19 cellular contexts compared by ENCODE assay signal in the genomic region with DNA sequence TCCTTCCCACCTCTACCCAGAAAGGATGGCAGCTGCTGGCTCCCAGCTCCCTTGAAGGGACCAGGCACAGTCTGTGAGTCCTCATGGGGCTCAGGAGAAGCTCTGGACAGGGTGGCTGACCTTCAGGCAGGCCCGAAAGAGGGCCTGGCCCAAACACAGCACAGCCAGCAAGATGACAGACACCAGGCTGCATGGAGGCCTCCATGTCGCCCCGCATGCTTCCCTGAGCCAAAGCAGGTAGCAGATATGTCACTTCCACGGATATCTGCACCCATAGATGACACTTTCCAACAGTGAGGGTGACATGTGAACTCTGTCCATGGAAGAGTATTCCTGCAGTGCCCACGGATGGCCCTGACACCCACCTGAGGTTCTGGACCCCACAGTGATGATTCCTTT. TPM values are rescaled to one million over a fixed set of nuclear protein-coding genes. Genes with fewer than 3 reads are reported as not detected.
DNase-seq lines count a peak whose midpoint lies in the region; ATAC-seq, FAIRE-seq and TF ChIP-seq lines count a peak whose summit lies in the region.
"Had no signal": no experiment of that assay in that cellular context is flagged by ENCODE, and none has a peak within 500 bp of the region (broad histone marks: within the 10 kb centered on the region; RNA-seq: fewer than 3 reads in every experiment).

No MANE protein-coding gene starts in this region.

- TF ChIP-seq POLR2A in HepG2 (IDR thresholded peaks at IDR 0.05; ENCODE audit: insufficient read depth in 1 of 2, low read depth in 2 of 2, low read length in 2 of 2), result no peak
- no peak for TF ChIP-seq POLR2A in right lobe of liver (IDR thresholded peaks at IDR 0.05)
- TF ChIP-seq POLR2A in spleen (IDR thresholded peaks at IDR 0.05), result no peak

- TF ChIP-seq EP300 in HepG2 (IDR thresholded peaks at IDR 0.05; ENCODE audit: low read depth in 2 of 2, low read length in 2 of 2), result no peak
- no peak for TF ChIP-seq EP300 in HepG2 (CRISPR knock-in tag; IDR thresholded peaks at IDR 0.05; ENCODE audit: borderline replicate concordance)

- ATAC-seq in HepG2, result no peak; the same call in none of the 3 replicates
- no peak for ATAC-seq in right lobe of liver
- ATAC-seq in stimulated activated naive CD8-positive, alpha-beta T cell treated with anti-CD3 and anti-CD28 coated beads, Interleukin-15, Interleukin-2, amounts not matched to agents 100 U/mL and 50 U/mL, for 24 hours, result no peak
- ATAC-seq in HG03097 (IDR thresholded peaks at IDR 0.05; ENCODE audit: low FRiP score, unreplicated experiment), result no peak
- ATAC-seq: GM12878, GM23338, K562 had no signal

- TF ChIP-seq RAD21 in HepG2 (CRISPR knock-in tag; IDR thresholded peaks at IDR 0.05), result no peak

- intact Hi-C loops in HepG2 (cut with micrococcal nuclease; ENCODE audit: unreplicated experiment) (no loop called here), right lobe of liver (cut with DNase I) (loop anchor here (10.0 kb wide), 1 partner anchor 99 kb away; the partner anchor contains the start of gene FIBP (in 2 of the 2)), spleen (cut with DNase I; ENCODE audit: low total_unique reads) (no loop called here)

- H3K4me2 ChIP-seq in HepG2 (ENCODE audit: low read depth, low read length), result peak overlapping the region; percentile 20
- H3K4me2 ChIP-seq: BLaER1, GM23338 had no signal

- BruUV-seq in HepG2 (replicated peaks; lab: Mats Ljungman, UMichigan), result no TSS peak

- H3K36me3 ChIP-seq in HepG2 (replicated peaks in 1 of 2; ENCODE audit: control insufficient read depth in 1 of 2, insufficient read depth in 2 of 2, low read length in 2 of 2), result 0 out of 5 replicates have a peak, but pooled peaks cover 2 to 6% of the 10 kb centered on the region in 2 experiments
- peaks cover 0 to 12% (median 4%) of the 10 kb centered on the region in 4 donors for H3K36me3 ChIP-seq in right lobe of liver
- peaks cover 0 to 19% (median 13%) of the 10 kb centered on the region in 6 donors for H3K36me3 ChIP-seq in spleen

- 62% methylated on average over 3 of the region's 5 CpGs for WGBS in HepG2 (ENCODE audit: low lambda C conversion rate)
- WGBS in right lobe of liver (ENCODE audit: insufficient coverage, low coverage, low lambda C conversion rate, missing lambda C conversion rate), result no CpG with 5 or more reads among the region's 5 CpGs
- WGBS in spleen, 5 donors, result 85 to 95% (median 91%) methylated on average over 4 to 5 of the region's 5 CpGs

- H4K20me1 ChIP-seq in HepG2 (ENCODE audit: insufficient read depth, low read length), result no peaks in the 10 kb centered on the region
- H4K20me1 ChIP-seq: BLaER1 had no signal

- peaks cover 15% of the 10 kb centered on the region for H3K4me1 ChIP-seq in HepG2 (ENCODE audit: insufficient read depth, low read length)
- H3K4me1 ChIP-seq in right lobe of liver, result no peaks in the 10 kb centered on the region
- peaks cover 0 to 45% (median 13%) of the 10 kb centered on the region in 6 donors for H3K4me1 ChIP-seq in spleen

- H3K9me3 ChIP-seq in HepG2 (ENCODE audit: low read length), result no peaks in the 10 kb centered on the region
- H3K9me3 ChIP-seq in right lobe of liver, result no peaks in the 10 kb centered on the region
- H3K9me3 ChIP-seq in spleen, result no peaks in the 10 kb centered on the region
- H3K9me3 ChIP-seq: BLaER1 had no signal

- H3K79me2 ChIP-seq in HepG2 (ENCODE audit: insufficient read depth, low read length), result no peaks in the 10 kb centered on the region

- POLR2A ChIA-PET in HepG2 (lab: Yijun Ruan, JAX), result no interaction called here

- no peak overlapping the region for H3K9ac ChIP-seq in HepG2 (ENCODE audit: insufficient read depth, low read depth, low read length)

- no peaks in the 10 kb centered on the region; a peak in 1 of 5 replicates for H3K27me3 ChIP-seq in HepG2 (ENCODE audit: control insufficient read depth in 1 of 2, insufficient read depth in 2 of 2, low read length in 2 of 2)
- H3K27me3 ChIP-seq in right lobe of liver, result no peaks in the 10 kb centered on the region
- no peaks in the 10 kb centered on the region for H3K27me3 ChIP-seq in spleen (replicated peaks in 1 of 7)
- H3K27me3 ChIP-seq: BLaER1 had no signal

- H3K27ac ChIP-seq in HepG2 (ENCODE audit: extremely low read length, insufficient read depth, low read length), result no peak overlapping the region
- H3K27ac ChIP-seq in right lobe of liver, result no peak overlapping the region
- peak overlapping the region; percentile 54 for H3K27ac ChIP-seq in cingulate gyrus (ENCODE audit: low read depth, low read length)
- H3K27ac ChIP-seq in spleen, result peak overlapping the region; percentile 46 to 86 (median 78)
- H3K27ac ChIP-seq: 22Rv1, BLaER1 had no signal

- no peak overlapping the region for H2AFZ ChIP-seq in HepG2 (ENCODE audit: low read length)
- H2AFZ ChIP-seq: GM23338 had no signal

- no peak for TF ChIP-seq CTCF in HepG2 (CRISPR knock-in tag; IDR thresholded peaks at IDR 0.05)
- no peak for TF ChIP-seq CTCF in right lobe of liver (IDR thresholded peaks at IDR 0.05)
- TF ChIP-seq CTCF in spleen (IDR thresholded peaks at IDR 0.05 in 8 of 11, conservative IDR thresholded peaks at IDR 0.05 in 3 of 11), result no peak

- in situ Hi-C loops in HepG2 (cut with HindIII; ENCODE audit: extremely low pct_ligation_motif_present, low pct_unique_long_range_greater_than_20kb), result loop anchor here (10.0 kb wide), 1 partner anchor 269 kb away; the partner anchor contains the start of gene KAT5

- DNase-seq in HepG2 (ENCODE audit: low spot score) (no peak), right lobe of liver (no peak), spleen (no peak), activated gamma-delta T cell (lab: John Stamatoyannopoulos, UW) (no peak)
- no peak for DNase-seq in stimulated activated naive CD8-positive, alpha-beta T cell treated with anti-CD3 and anti-CD28 coated beads, Interleukin-15, Interleukin-2, amounts not matched to agents 100 U/mL and 50 U/mL, for 24 hours
- DNase-seq: AML-193; Calu3; CD4-positive, CD25-positive, alpha-beta regulatory T cell; DMS 273 treated with DMSO at 0.1 percent for 48 hours had no signal

- FAIRE-seq in HepG2 (lab: Jason Lieb, UNC), result no peak
- FAIRE-seq: GM12878, K562 had no signal

- CTCF ChIA-PET in HepG2 (lab: Yijun Ruan, JAX; ENCODE audit: low intra/inter-chr PET ratio, low total read pairs), result no interaction called here

- H3K4me3 ChIP-seq in HepG2 (replicated peaks in 1 of 3; ENCODE audit: insufficient read depth in 1 of 3, low read depth in 2 of 3, low read length in 3 of 3) (peak overlapping the region in 1 of 3 experiments; percentile 23; a peak in 1 of 6 replicates), right lobe of liver (no peak overlapping the region), spleen (peak overlapping the region in 1 of 8 donors; percentile 5)
- H3K4me3 ChIP-seq: BLaER1, GM12878, GM23338, K562 had no signal

RNA-seq across cellular contexts. Expression of gene EIF1AD, which starts 18.4 kb away (rescaled TPM):
- total RNA-seq in HepG2 (2016; rRNA removed; fragmentation: Illumina TruSeq; extraction: Trizol), result 30.8 and 45.9 TPM in 2 replicates
- 6.9 and 8.1 TPM in 2 replicates for total RNA-seq in HepG2 (2016; cell fraction: cytosol; rRNA removed; fragmentation: Illumina TruSeq; extraction: Trizol; ENCODE audit: low read depth)
- 31.8 and 45.0 TPM in 2 replicates for total RNA-seq in HepG2 (2016; cell fraction: insoluble cytoplasmic fraction; rRNA removed; fragmentation: Illumina TruSeq; extraction: Trizol)
- 15.6 and 16.4 TPM in 2 replicates for total RNA-seq in HepG2 (2016; cell fraction: membrane; rRNA removed; fragmentation: Illumina TruSeq; extraction: Trizol)
- 25.8 TPM in 2 replicates for total RNA-seq in HepG2 (2016; cell fraction: nucleus; rRNA removed; fragmentation: Illumina TruSeq; extraction: Trizol)
- 18.2 and 24.0 TPM in 2 replicates for polyA plus RNA-seq in HepG2 (2011; rRNA removed)
- polyA plus RNA-seq in HepG2 (2011; cell fraction: cytosol; rRNA removed), result 22.4 and 22.6 TPM in 2 replicates
- 15.8 and 23.5 TPM in 2 replicates for polyA plus RNA-seq in HepG2 (2011; cell fraction: nucleus; rRNA removed)
- 15.2 and 20.1 TPM in 2 replicates for polyA plus RNA-seq in HepG2 (2012)
- 2.1 and 2.9 TPM in 2 replicates for polyA plus RNA-seq in HepG2 (2016; cell fraction: cytosol; fragmentation: Illumina TruSeq; extraction: Trizol; ENCODE audit: low read depth)
- polyA plus RNA-seq in HepG2 (2016; cell fraction: insoluble cytoplasmic fraction; fragmentation: Illumina TruSeq; extraction: Trizol; ENCODE audit: low read depth), result 33.3 and 34.6 TPM in 2 replicates
- polyA plus RNA-seq in HepG2 (2016; cell fraction: membrane; fragmentation: Illumina TruSeq; extraction: Trizol; ENCODE audit: low read depth), result 7.7 and 8.3 TPM in 2 replicates
- 31.4 and 35.8 TPM in 2 replicates for polyA plus RNA-seq in HepG2 (2016; cell fraction: nucleus; fragmentation: Illumina TruSeq; extraction: Trizol; ENCODE audit: insufficient read depth, low read depth)
- 41.6 and 67.3 TPM in 2 replicates for polyA minus RNA-seq in HepG2 (2011; rRNA and poly(A)+ RNA removed; ENCODE audit: low replicate concordance)
- polyA minus RNA-seq in HepG2 (2011; cell fraction: cytosol; rRNA and poly(A)+ RNA removed), result 10.7 and 14.6 TPM in 2 replicates
- 14.3 and 20.4 TPM in 2 replicates for polyA minus RNA-seq in HepG2 (2011; cell fraction: nucleus; rRNA and poly(A)+ RNA removed)
- total RNA-seq in right lobe of liver, result 10 to 100 TPM; 11.5 to 22.1 (median 13.1) TPM
- 10 to 100 TPM; 24.5 to 39.2 (median 35.5) TPM for total RNA-seq in spleen
- polyA plus RNA-seq in spleen, result 10 to 100 TPM; 14.3 to 22.0 (median 15.4) TPM

RNA-seq across cellular contexts. Expression of gene BANF1, which starts 18.7 kb away (rescaled TPM):
- 40.5 and 45.9 TPM in 2 replicates for total RNA-seq in HepG2 (2016; rRNA removed; fragmentation: Illumina TruSeq; extraction: Trizol)
- total RNA-seq in HepG2 (2016; cell fraction: cytosol; rRNA removed; fragmentation: Illumina TruSeq; extraction: Trizol; ENCODE audit: low read depth), result 24.1 and 29.2 TPM in 2 replicates
- total RNA-seq in HepG2 (2016; cell fraction: insoluble cytoplasmic fraction; rRNA removed; fragmentation: Illumina TruSeq; extraction: Trizol), result 42.5 and 45.7 TPM in 2 replicates
- 21.9 and 24.3 TPM in 2 replicates for total RNA-seq in HepG2 (2016; cell fraction: membrane; rRNA removed; fragmentation: Illumina TruSeq; extraction: Trizol)
- total RNA-seq in HepG2 (2016; cell fraction: nucleus; rRNA removed; fragmentation: Illumina TruSeq; extraction: Trizol), result 17.5 and 24.3 TPM in 2 replicates
- polyA plus RNA-seq in HepG2 (2011; rRNA removed), result 75.9 and 86.5 TPM in 2 replicates
- polyA plus RNA-seq in HepG2 (2011; cell fraction: cytosol; rRNA removed), result 96.6 and 104 TPM in 2 replicates
- 34.4 and 41.3 TPM in 2 replicates for polyA plus RNA-seq in HepG2 (2011; cell fraction: nucleus; rRNA removed)
- polyA plus RNA-seq in HepG2 (2012), result 102 and 132 TPM in 2 replicates
- polyA plus RNA-seq in HepG2 (2016; cell fraction: cytosol; fragmentation: Illumina TruSeq; extraction: Trizol; ENCODE audit: low read depth), result 115 and 123 TPM in 2 replicates
- 264 and 272 TPM in 2 replicates for polyA plus RNA-seq in HepG2 (2016; cell fraction: insoluble cytoplasmic fraction; fragmentation: Illumina TruSeq; extraction: Trizol; ENCODE audit: low read depth)
- 102 and 111 TPM in 2 replicates for polyA plus RNA-seq in HepG2 (2016; cell fraction: membrane; fragmentation: Illumina TruSeq; extraction: Trizol; ENCODE audit: low read depth)
- 126 and 133 TPM in 2 replicates for polyA plus RNA-seq in HepG2 (2016; cell fraction: nucleus; fragmentation: Illumina TruSeq; extraction: Trizol; ENCODE audit: insufficient read depth, low read depth)
- 57.6 and 195 TPM in 2 replicates for polyA minus RNA-seq in HepG2 (2011; rRNA and poly(A)+ RNA removed; ENCODE audit: low replicate concordance)
- polyA minus RNA-seq in HepG2 (2011; cell fraction: cytosol; rRNA and poly(A)+ RNA removed), result 20.0 and 34.2 TPM in 2 replicates
- polyA minus RNA-seq in HepG2 (2011; cell fraction: nucleus; rRNA and poly(A)+ RNA removed), result 23.4 and 30.2 TPM in 2 replicates
- total RNA-seq in right lobe of liver, result 10 to 100 TPM; 30.2 to 96.9 (median 72.0) TPM
- 100 to 1,000 TPM in 3 of 7 donors, 10 to 100 TPM in 4; 50.5 to 139 (median 92.9) TPM for total RNA-seq in spleen
- 100 to 1,000 TPM; 151 to 219 (median 196) TPM for polyA plus RNA-seq in spleen

RNA-seq across cellular contexts. Expression of gene SART1, which starts 22.1 kb away (rescaled TPM):
- total RNA-seq in HepG2 (2016; rRNA removed; fragmentation: Illumina TruSeq; extraction: Trizol) (18.1 and 22.5 TPM in 2 replicates), right lobe of liver (10 to 100 TPM; 14.3 to 34.1 (median 20.6) TPM), spleen (10 to 100 TPM; 26.6 to 64.7 (median 54.9) TPM)
- total RNA-seq in HepG2 (2016; cell fraction: cytosol; rRNA removed; fragmentation: Illumina TruSeq; extraction: Trizol; ENCODE audit: low read depth), result 9.9 and 12.6 TPM in 2 replicates
- total RNA-seq in HepG2 (2016; cell fraction: insoluble cytoplasmic fraction; rRNA removed; fragmentation: Illumina TruSeq; extraction: Trizol), result 12.3 and 22.5 TPM in 2 replicates
- total RNA-seq in HepG2 (2016; cell fraction: membrane; rRNA removed; fragmentation: Illumina TruSeq; extraction: Trizol), result 9.7 and 12.2 TPM in 2 replicates
- 15.9 and 17.5 TPM in 2 replicates for total RNA-seq in HepG2 (2016; cell fraction: nucleus; rRNA removed; fragmentation: Illumina TruSeq; extraction: Trizol)
- polyA plus RNA-seq in HepG2 (2011; rRNA removed) (11.3 and 13.1 TPM in 2 replicates), spleen (100 to 1,000 TPM in 2 of 3 donors, 10 to 100 TPM in 1; 80.3 to 117 (median 109) TPM)
- 7.2 and 7.5 TPM in 2 replicates for polyA plus RNA-seq in HepG2 (2011; cell fraction: cytosol; rRNA removed)
- 32.9 and 42.8 TPM in 2 replicates for polyA plus RNA-seq in HepG2 (2011; cell fraction: nucleus; rRNA removed)
- 17.3 and 24.6 TPM in 2 replicates for polyA plus RNA-seq in HepG2 (2012)
- polyA plus RNA-seq in HepG2 (2016; cell fraction: cytosol; fragmentation: Illumina TruSeq; extraction: Trizol; ENCODE audit: low read depth), result 8.9 and 10.6 TPM in 2 replicates
- 26.7 and 35.4 TPM in 2 replicates for polyA plus RNA-seq in HepG2 (2016; cell fraction: insoluble cytoplasmic fraction; fragmentation: Illumina TruSeq; extraction: Trizol; ENCODE audit: low read depth)
- polyA plus RNA-seq in HepG2 (2016; cell fraction: membrane; fragmentation: Illumina TruSeq; extraction: Trizol; ENCODE audit: low read depth), result 9.0 and 11.4 TPM in 2 replicates
- 48.2 and 61.5 TPM in 2 replicates for polyA plus RNA-seq in HepG2 (2016; cell fraction: nucleus; fragmentation: Illumina TruSeq; extraction: Trizol; ENCODE audit: insufficient read depth, low read depth)
- polyA minus RNA-seq in HepG2 (2011; rRNA and poly(A)+ RNA removed; ENCODE audit: low replicate concordance), result 11.0 and 12.8 TPM in 2 replicates
- 8.1 and 11.4 TPM in 2 replicates for polyA minus RNA-seq in HepG2 (2011; cell fraction: cytosol; rRNA and poly(A)+ RNA removed)
- polyA minus RNA-seq in HepG2 (2011; cell fraction: nucleus; rRNA and poly(A)+ RNA removed), result 9.7 and 11.7 TPM in 2 replicates

RNA-seq across cellular contexts. Expression of gene CST6, which starts 28.2 kb away (rescaled TPM):
- total RNA-seq in HepG2 (2016; rRNA removed; fragmentation: Illumina TruSeq; extraction: Trizol) (not detected in 2 replicates), right lobe of liver (not detected), spleen (not detected)
- total RNA-seq in HepG2 (2016; cell fraction: cytosol; rRNA removed; fragmentation: Illumina TruSeq; extraction: Trizol; ENCODE audit: low read depth), result not detected in 2 replicates
- not detected in 2 replicates for total RNA-seq in HepG2 (2016; cell fraction: insoluble cytoplasmic fraction; rRNA removed; fragmentation: Illumina TruSeq; extraction: Trizol)
- not detected in 2 replicates for total RNA-seq in HepG2 (2016; cell fraction: membrane; rRNA removed; fragmentation: Illumina TruSeq; extraction: Trizol)
- not detected in 2 replicates for total RNA-seq in HepG2 (2016; cell fraction: nucleus; rRNA removed; fragmentation: Illumina TruSeq; extraction: Trizol)
- polyA plus RNA-seq in HepG2 (2011; rRNA removed) (not detected in 2 replicates), spleen (1 to 10 TPM in 1 of 3 donors, under 1 TPM in 2; 0.76 to 1.4 (median 0.93) TPM)
- not detected in 2 replicates for polyA plus RNA-seq in HepG2 (2011; cell fraction: cytosol; rRNA removed)
- not detected in 2 replicates for polyA plus RNA-seq in HepG2 (2011; cell fraction: nucleus; rRNA removed)
- not detected in 2 replicates for polyA plus RNA-seq in HepG2 (2012)
- not detected in 2 replicates for polyA plus RNA-seq in HepG2 (2016; cell fraction: cytosol; fragmentation: Illumina TruSeq; extraction: Trizol; ENCODE audit: low read depth)
- polyA plus RNA-seq in HepG2 (2016; cell fraction: insoluble cytoplasmic fraction; fragmentation: Illumina TruSeq; extraction: Trizol; ENCODE audit: low read depth), result not detected in 2 replicates
- not detected in 2 replicates for polyA plus RNA-seq in HepG2 (2016; cell fraction: membrane; fragmentation: Illumina TruSeq; extraction: Trizol; ENCODE audit: low read depth)
- polyA plus RNA-seq in HepG2 (2016; cell fraction: nucleus; fragmentation: Illumina TruSeq; extraction: Trizol; ENCODE audit: insufficient read depth, low read depth), result not detected in 2 replicates
- not detected in 2 replicates for polyA minus RNA-seq in HepG2 (2011; rRNA and poly(A)+ RNA removed; ENCODE audit: low replicate concordance)
- not detected in 2 replicates for polyA minus RNA-seq in HepG2 (2011; cell fraction: cytosol; rRNA and poly(A)+ RNA removed)
- not detected in 2 replicates for polyA minus RNA-seq in HepG2 (2011; cell fraction: nucleus; rRNA and poly(A)+ RNA removed)
- total RNA-seq: CD4-positive, CD25-positive, alpha-beta regulatory T cell; G401; GM12878; H7; HT1080; K562 had no signal
- polyA plus RNA-seq: CD4-positive, CD25-positive, alpha-beta regulatory T cell; GM12878; K562 had no signal

RNA-seq across cellular contexts. Expression of gene TSGA10IP, which starts 38.3 kb away (rescaled TPM):
- not detected in 2 replicates for total RNA-seq in HepG2 (2016; rRNA removed; fragmentation: Illumina TruSeq; extraction: Trizol)
- total RNA-seq in HepG2 (2016; cell fraction: cytosol; rRNA removed; fragmentation: Illumina TruSeq; extraction: Trizol; ENCODE audit: low read depth), result not detected in 2 replicates
- total RNA-seq in HepG2 (2016; cell fraction: insoluble cytoplasmic fraction; rRNA removed; fragmentation: Illumina TruSeq; extraction: Trizol), result 0.12 TPM in 1 of 2 replicates, not detected in the other
- total RNA-seq in HepG2 (2016; cell fraction: membrane; rRNA removed; fragmentation: Illumina TruSeq; extraction: Trizol), result not detected in 2 replicates
- total RNA-seq in HepG2 (2016; cell fraction: nucleus; rRNA removed; fragmentation: Illumina TruSeq; extraction: Trizol), result not detected in 2 replicates
- 0.07 TPM in 1 of 2 replicates, not detected in the other for polyA plus RNA-seq in HepG2 (2011; rRNA removed)
- polyA plus RNA-seq in HepG2 (2011; cell fraction: cytosol; rRNA removed), result 0.05 and 0.12 TPM in 2 replicates
- polyA plus RNA-seq in HepG2 (2011; cell fraction: nucleus; rRNA removed), result 0.21 and 0.23 TPM in 2 replicates
- 0.07 and 0.12 TPM in 2 replicates for polyA plus RNA-seq in HepG2 (2012)
- 0.24 TPM in 1 of 2 replicates, not detected in the other for polyA plus RNA-seq in HepG2 (2016; cell fraction: cytosol; fragmentation: Illumina TruSeq; extraction: Trizol; ENCODE audit: low read depth)
- not detected in 2 replicates for polyA plus RNA-seq in HepG2 (2016; cell fraction: insoluble cytoplasmic fraction; fragmentation: Illumina TruSeq; extraction: Trizol; ENCODE audit: low read depth)
- not detected in 2 replicates for polyA plus RNA-seq in HepG2 (2016; cell fraction: membrane; fragmentation: Illumina TruSeq; extraction: Trizol; ENCODE audit: low read depth)
- not detected in 2 replicates for polyA plus RNA-seq in HepG2 (2016; cell fraction: nucleus; fragmentation: Illumina TruSeq; extraction: Trizol; ENCODE audit: insufficient read depth, low read depth)
- polyA minus RNA-seq in HepG2 (2011; rRNA and poly(A)+ RNA removed; ENCODE audit: low replicate concordance), result 0.12 TPM in 1 of 2 replicates, not detected in the other
- polyA minus RNA-seq in HepG2 (2011; cell fraction: cytosol; rRNA and poly(A)+ RNA removed), result not detected in 2 replicates
- polyA minus RNA-seq in HepG2 (2011; cell fraction: nucleus; rRNA and poly(A)+ RNA removed), result 0.37 TPM in 1 of 2 replicates, not detected in the other
- total RNA-seq in right lobe of liver, result not detected
- under 1 TPM in 1 of 7 donors, not detected in 6; 0.24 TPM for total RNA-seq in spleen
- under 1 TPM; 0.06 to 0.24 (median 0.14) TPM for polyA plus RNA-seq in spleen
- total RNA-seq: Calu3; CD4-positive, CD25-positive, alpha-beta regulatory T cell; G401; GM12878; K562 had no signal
- polyA plus RNA-seq: CD4-positive, CD25-positive, alpha-beta regulatory T cell; GM12878; K562 had no signal

Comparison
In these comparisons a context has a peak if more than half of its experiments do, and no peak if none do; other contexts are left out.
1. intact Hi-C loops: an anchor here in right lobe of liver (10.0 kb wide); none called in HepG2 and spleen.
2. H3K27ac ChIP-seq: peak in cingulate gyrus (single experiment) and spleen (8 of 8); none in HepG2 (single experiment) and right lobe of liver (0 of 3).